Comparison of ENCODE assay signal across 18 cellular contexts in the genomic region with DNA sequence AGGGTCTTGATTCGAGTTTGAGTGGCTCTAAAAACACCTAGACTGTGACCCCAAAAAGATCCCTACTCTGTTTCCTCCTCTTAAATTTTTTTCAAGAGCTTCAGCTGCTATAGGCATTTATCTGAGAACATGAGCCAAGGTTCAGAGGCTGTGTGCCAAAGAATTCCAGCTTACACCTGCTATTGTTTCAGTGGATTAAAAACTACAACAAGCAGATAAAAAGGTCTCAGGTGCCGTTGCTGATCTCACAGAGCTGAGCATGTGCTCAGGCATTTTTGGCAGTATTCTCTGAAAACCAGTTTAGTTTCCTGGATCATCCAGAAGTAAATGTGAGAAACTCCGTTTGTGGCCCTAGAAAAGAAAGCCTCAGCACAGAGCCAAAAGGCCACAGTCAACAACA.
DNase-seq lines count a peak whose midpoint lies in the region; ATAC-seq and TF ChIP-seq lines count a peak whose summit lies in the region.
"Had no signal": no experiment of that assay in that cellular context is flagged by ENCODE, and none has a peak within 500 bp of the region (broad histone marks: within the 10 kb centered on the region; RNA-seq: fewer than 3 reads in every experiment).

No MANE protein-coding gene starts in this region.

- no peak overlapping the region for H2BK5ac ChIP-seq in mesendoderm (ENCODE audit: low read length)

- WGBS in body of pancreas, 2 donors, result 22 to 27% methylated on average over 3 of the region's 3 CpGs
- no CpG with 5 or more reads among the region's 3 CpGs for WGBS in mesendoderm (ENCODE audit: extremely low coverage, insufficient coverage, low lambda C conversion rate)
- 19 to 28% methylated on average over 3 of the region's 3 CpGs for WGBS in thyroid gland, 2 donors

- H3K18ac ChIP-seq in mesendoderm (ENCODE audit: low read length), result no peak overlapping the region

- intact Hi-C loops in body of pancreas (cut with DNase I) (no loop called here), thyroid gland (cut with DNase I) (no loop called here)

- no peaks in the 10 kb centered on the region for H3K9me3 ChIP-seq in body of pancreas
- H3K9me3 ChIP-seq in thyroid gland, result no peaks in the 10 kb centered on the region
- H3K9me3 ChIP-seq: MG63 had no signal

- no peak overlapping the region for H2BK15ac ChIP-seq in mesendoderm (replicated peaks; ENCODE audit: low read depth)

- H3K9ac ChIP-seq in mesendoderm (ENCODE audit: low read length), result no peak overlapping the region

- no peak overlapping the region for H2AK5ac ChIP-seq in mesendoderm (ENCODE audit: low read length)

- H3K4me2 ChIP-seq in mesendoderm (ENCODE audit: low read length), result no peak overlapping the region

- H3K79me2 ChIP-seq in mesendoderm (ENCODE audit: control insufficient read depth, insufficient read depth, low read length), result no peaks in the 10 kb centered on the region

- H4K8ac ChIP-seq in mesendoderm (ENCODE audit: low read depth, low read length), result no peak overlapping the region

- peak overlapping the region; percentile 57 to 88 (median 82) for H3K27ac ChIP-seq in body of pancreas
- no peak overlapping the region for H3K27ac ChIP-seq in mesendoderm (ENCODE audit: low read depth, low read length)
- peak overlapping the region in 2 of 3 donors; percentile 26 to 61 for H3K27ac ChIP-seq in thyroid gland
- H3K27ac ChIP-seq: RWPE1 had no signal

- no peaks in the 10 kb centered on the region for H3K27me3 ChIP-seq in body of pancreas
- no peaks in the 10 kb centered on the region for H3K27me3 ChIP-seq in mesendoderm (ENCODE audit: insufficient read depth, low read length, poor library complexity)
- H3K27me3 ChIP-seq in thyroid gland, result no peaks in the 10 kb centered on the region

- H3K4ac ChIP-seq in mesendoderm (ENCODE audit: low read depth, low read length), result no peak overlapping the region

- no peak overlapping the region for H3K23ac ChIP-seq in mesendoderm (ENCODE audit: low read length)

- DNase-seq in G401 (ENCODE audit: low spot score) (peak; percentile 89), body of pancreas (peak; percentile 75 to 92 (median 83)), mesendoderm (peak; percentile 6), thyroid gland (peak; percentile 75 to 83), GF-D8 (lab: John Stamatoyannopoulos, UW) (no peak), GDM1 (lab: John Stamatoyannopoulos, UW) (no peak)
- DNase-seq: ACHN; CD8-positive, alpha-beta memory T cell; H9; Kasumi-1; MG63; NCI-H1048; NCI-H226; PC-3; SIG-M5 had no signal

- no peak overlapping the region for H2BK120ac ChIP-seq in mesendoderm (ENCODE audit: low read depth, low read length)

- in situ Hi-C loops in G401 (cut with HindIII; ENCODE audit: low sequenced_read_pairs), result no loop called here

- H3K4me1 ChIP-seq in body of pancreas (peaks cover 45% of the 10 kb centered on the region), mesendoderm (ENCODE audit: control insufficient read depth, low read depth, low read length) (no peaks in the 10 kb centered on the region), thyroid gland (peaks cover 10 to 16% of the 10 kb centered on the region in 2 donors)

- H3K4me3 ChIP-seq in body of pancreas, result no peak overlapping the region
- no peak overlapping the region for H3K4me3 ChIP-seq in mesendoderm (ENCODE audit: low read length)
- no peak overlapping the region for H3K4me3 ChIP-seq in thyroid gland (replicated peaks in 1 of 3)
- H3K4me3 ChIP-seq: MG63 had no signal

- ATAC-seq in body of pancreas (peak; percentile 97), GM21423 (IDR thresholded peaks at IDR 0.05; ENCODE audit: unreplicated experiment) (no peak)
- ATAC-seq: PC-3, SK-N-SH treated with all-trans-retinoic acid at 6 μM for 48 hours had no signal

- H4K5ac ChIP-seq in mesendoderm (ENCODE audit: low read length), result no peak overlapping the region

- H3K79me1 ChIP-seq in mesendoderm (ENCODE audit: low read length), result no peaks in the 10 kb centered on the region

- no peak for TF ChIP-seq POLR2A in body of pancreas (IDR thresholded peaks at IDR 0.05)
- no peak for TF ChIP-seq POLR2A in thyroid gland (IDR thresholded peaks at IDR 0.05)

- no peak for TF ChIP-seq CTCF in body of pancreas (IDR thresholded peaks at IDR 0.05)
- TF ChIP-seq CTCF in thyroid gland (IDR thresholded peaks at IDR 0.05), result no peak

- H3K56ac ChIP-seq in mesendoderm (ENCODE audit: low read length), result no peak overlapping the region

- no peaks in the 10 kb centered on the region for H3K36me3 ChIP-seq in body of pancreas (replicated peaks in 1 of 2; ENCODE audit: insufficient read depth in 1 of 2, low read depth in 2 of 2)
- no peaks in the 10 kb centered on the region for H3K36me3 ChIP-seq in mesendoderm (ENCODE audit: control insufficient read depth, insufficient read depth, low read length)
- H3K36me3 ChIP-seq in thyroid gland, result no peaks in the 10 kb centered on the region
- H3K36me3 ChIP-seq: MG63 had no signal

Comparison
In these comparisons a context has a peak if more than half of its experiments do, and no peak if none do; other contexts are left out.
1. DNase-seq: peak in G401 (single experiment), body of pancreas (4 of 4), mesendoderm (single experiment) and thyroid gland (2 of 2); none in GF-D8 (single experiment) and GDM1 (single experiment).